Comparison of ENCODE assay signal across 11 cellular contexts in genomic region chrX:23334871-23335599, GRCh38. TPM values are rescaled to one million over a fixed set of nuclear protein-coding genes. Genes with fewer than 3 reads are reported as not detected.
DNase-seq lines count a peak whose midpoint lies in the region; ATAC-seq, FAIRE-seq and TF ChIP-seq lines count a peak whose summit lies in the region.
"Had no signal": no experiment of that assay in that cellular context is flagged by ENCODE, and none has a peak within 500 bp of the region (broad histone marks: within the 10 kb centered on the region; RNA-seq: fewer than 3 reads in every experiment).

No MANE protein-coding gene starts in this region.

- H3K4me1 Mint-ChIP-seq in astrocyte (ENCODE audit: low read depth, unreplicated experiment) (peaks cover 5% of the 10 kb centered on the region), naive B cell (peaks cover 0 to 20% (median 9%) of the 10 kb centered on the region in 3 donors)

- 2 to 24% methylated on average over 57 to 61 of the region's 61 CpGs for WGBS in aorta, 2 donors

- peak overlapping the region; percentile 26 for H2AFZ ChIP-seq in astrocyte (ENCODE audit: low read depth, low read length)

- no peaks in the 10 kb centered on the region for H3K36me3 Mint-ChIP-seq in astrocyte (ENCODE audit: low read depth, unreplicated experiment)
- peaks cover 0 to 7% of the 10 kb centered on the region in 2 donors for H3K36me3 Mint-ChIP-seq in naive B cell

- H3K27ac Mint-ChIP-seq in astrocyte (ENCODE audit: unreplicated experiment): peak overlapping the region; percentile 7
- H3K27ac Mint-ChIP-seq in naive B cell: no peak overlapping the region

- peak overlapping the region; percentile 78 for H3K4me2 ChIP-seq in astrocyte (ENCODE audit: low read length)

- H3K27ac ChIP-seq in astrocyte (ENCODE audit: low read depth, low read length) (no peak overlapping the region), aorta (ENCODE audit: low read depth in 1 of 2, low read length in 2 of 2) (no peak overlapping the region)
- no peak overlapping the region for H3K27ac ChIP-seq in effector memory CD4-positive, alpha-beta T cell (ENCODE audit: insufficient read depth, low read length, poor library complexity, severe bottlenecking)

- H3K4me1 ChIP-seq in astrocyte (ENCODE audit: insufficient read depth, low read length) (no peaks in the 10 kb centered on the region), aorta (ENCODE audit: control insufficient read depth in 1 of 2, insufficient read depth in 2 of 2, low read length in 2 of 2) (no peaks in the 10 kb centered on the region)
- H3K4me1 ChIP-seq in effector memory CD4-positive, alpha-beta T cell (ENCODE audit: control insufficient read depth, insufficient read depth, low read length, poor library complexity, severe bottlenecking): no peaks in the 10 kb centered on the region

- no peaks in the 10 kb centered on the region for H4K20me1 ChIP-seq in astrocyte (ENCODE audit: insufficient read depth, low read length)

- peak overlapping the region; percentile 75 for H3K4me3 Mint-ChIP-seq in astrocyte (ENCODE audit: unreplicated experiment)
- H3K4me3 Mint-ChIP-seq in naive B cell: peak overlapping the region in 7 of 8 donors; percentile 15 to 86 (median 55)

- H3K4me3 ChIP-seq in astrocyte (ENCODE audit: insufficient read depth, low read depth, low read length): peak overlapping the region; percentile 33
- peak overlapping the region; percentile 26 to 66 for H3K4me3 ChIP-seq in aorta (ENCODE audit: low read length in 2 of 2)
- H3K4me3 ChIP-seq in effector memory CD4-positive, alpha-beta T cell (ENCODE audit: insufficient read depth, low read depth, low read length, poor library complexity, severe bottlenecking): no peak overlapping the region

- H3K27me3 ChIP-seq in astrocyte (ENCODE audit: insufficient read depth, low read length) (peaks cover 23% of the 10 kb centered on the region), aorta (ENCODE audit: control insufficient read depth in 1 of 2, insufficient read depth in 2 of 2, low read length in 1 of 2) (no peaks in the 10 kb centered on the region)
- H3K27me3 ChIP-seq in effector memory CD4-positive, alpha-beta T cell (replicated peaks; ENCODE audit: control insufficient read depth, insufficient read depth, low read length, poor library complexity, severe bottlenecking): no peaks in the 10 kb centered on the region

- TF ChIP-seq CTCF in astrocyte (IDR thresholded peaks at IDR 0.05; ENCODE audit: insufficient read depth, low read depth, low read length): no peak

- H3K79me2 ChIP-seq in astrocyte (ENCODE audit: insufficient read depth, low read length): no peaks in the 10 kb centered on the region

- peak; percentile 17 for DNase-seq in stimulated activated CD4-positive, alpha-beta T cell treated with anti-CD3 and anti-CD28 coated beads, Interleukin-15, amount 100 ng/mL, for 24 hours
- DNase-seq in stimulated activated CD4-positive, alpha-beta T cell treated with anti-CD3 and anti-CD28 coated beads, Interleukin-4, amount 100 ng/mL, for 4 hours: no peak
- no peak for DNase-seq in astrocyte (ENCODE audit: low read depth)
- DNase-seq in naive B cell: no peak
- DNase-seq in aorta: no peak
- DNase-seq in MV-4-11 (lab: John Stamatoyannopoulos, UW): no peak
- no peak for DNase-seq in stimulated activated CD4-positive, alpha-beta T cell treated with anti-CD3 and anti-CD28 coated beads, Interleukin-12 subunit alpha, Interleukin-12 subunit beta, amount 100 ng/mL, for 4 hours
- no peak for DNase-seq in effector memory CD4-positive, alpha-beta T cell
- DNase-seq: GDM1 had no signal

- H3K27me3 Mint-ChIP-seq in astrocyte (ENCODE audit: low read depth, unreplicated experiment): peaks cover 44% of the 10 kb centered on the region
- peaks cover 18 to 41% (median 30%) of the 10 kb centered on the region in 3 donors for H3K27me3 Mint-ChIP-seq in naive B cell

- ATAC-seq in naive B cell (ENCODE audit: low read depth in 2 of 2) (no peak), aorta (ENCODE audit: low FRiP score) (no peak)

- H3K36me3 ChIP-seq in astrocyte (ENCODE audit: insufficient read depth, low read length) (no peaks in the 10 kb centered on the region), aorta (ENCODE audit: control insufficient read depth in 1 of 2, insufficient read depth in 2 of 2, low read length in 1 of 2) (no peaks in the 10 kb centered on the region)
- no peaks in the 10 kb centered on the region for H3K36me3 ChIP-seq in effector memory CD4-positive, alpha-beta T cell (ENCODE audit: control insufficient read depth, insufficient read depth, low read length)

- intact Hi-C loops in aorta (cut with DNase I): no loop called here

- no peak overlapping the region for H3K9ac ChIP-seq in astrocyte (ENCODE audit: low read length)

- H3K9me3 Mint-ChIP-seq in astrocyte (ENCODE audit: unreplicated experiment): no peaks in the 10 kb centered on the region
- peaks cover 0 to 13% (median 0%) of the 10 kb centered on the region in 7 donors for H3K9me3 Mint-ChIP-seq in naive B cell

- H3K9me3 ChIP-seq in astrocyte (ENCODE audit: insufficient read depth, low read depth, low read length) (no peaks in the 10 kb centered on the region), aorta (ENCODE audit: control insufficient read depth, low read length) (no peaks in the 10 kb centered on the region)
- H3K9me3 ChIP-seq in effector memory CD4-positive, alpha-beta T cell (ENCODE audit: control insufficient read depth, low read length): no peaks in the 10 kb centered on the region

- no peak for FAIRE-seq in astrocyte (lab: Jason Lieb, UNC)

RNA-seq across cellular contexts. Expression of gene PTCHD1, which starts 0.4 kb away (rescaled TPM):
- 0.05 and 0.14 TPM in 2 replicates for total RNA-seq in astrocyte
- not detected for polyA plus RNA-seq in naive B cell (ENCODE audit: low read depth in 6 of 6)
- 10 to 100 TPM in 1 of 2 donors, under 1 TPM in 1; 0.51 to 16.2 TPM for total RNA-seq in aorta
- under 1 TPM in 1 of 2 donors, not detected in 1; 0.03 TPM for polyA plus RNA-seq in aorta
- total RNA-seq: LHCN-M2; T-helper 2 cell treated with Interferon-gamma antibody and Interleukin-4, amounts not matched to agents 100 ng/mL and 5 ng/mL, for 36 hours had no signal
